Comparison of ENCODE assay signal across 13 cellular contexts in the genomic region with DNA sequence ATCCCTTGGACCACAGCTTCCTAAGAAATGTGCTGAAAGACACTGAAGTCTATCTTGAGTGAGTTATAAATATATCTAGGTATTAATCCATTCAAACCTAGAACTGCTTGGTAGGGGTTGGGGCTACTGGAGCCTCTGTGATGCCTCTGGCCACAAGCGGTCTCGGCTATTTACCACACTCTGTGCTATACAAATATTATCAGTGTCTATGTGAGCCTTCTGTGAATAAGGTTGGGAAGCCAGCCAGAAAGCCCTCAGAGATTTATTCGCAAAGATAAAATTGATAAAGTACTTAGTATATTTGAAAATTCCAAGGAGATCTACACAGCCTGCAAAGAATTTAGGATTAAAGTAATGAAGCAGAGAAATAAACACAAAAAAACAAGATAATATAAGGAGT.
DNase-seq lines count a peak whose midpoint lies in the region; ATAC-seq and TF ChIP-seq lines count a peak whose summit lies in the region.
"Had no signal": no experiment of that assay in that cellular context is flagged by ENCODE, and none has a peak within 500 bp of the region (broad histone marks: within the 10 kb centered on the region; RNA-seq: fewer than 3 reads in every experiment).

No MANE protein-coding gene starts in this region.

- no peaks in the 10 kb centered on the region for H4K20me1 ChIP-seq in MM.1S (ENCODE audit: insufficient read depth, low read length)

- H3K27me3 ChIP-seq in MM.1S (replicated peaks; ENCODE audit: insufficient read depth, low read length): no peaks in the 10 kb centered on the region

- H3K9ac ChIP-seq in MM.1S (ENCODE audit: low read length): no peak overlapping the region

- DNase-seq in NCI-H748 (lab: John Stamatoyannopoulos, UW; ENCODE audit: unreplicated experiment) (peak; percentile 51), NCI-H748 treated with DMSO at 0.1 percent for 48 hours (lab: John Stamatoyannopoulos, UW) (no peak), NCI-H774 (lab: John Stamatoyannopoulos, UW) (peak; percentile 19), amniotic epithelial cell (ENCODE audit: low read depth) (peak; percentile 75), MM.1S (no peak), T1000 (lab: John Stamatoyannopoulos, UW) (no peak)
- no peak for DNase-seq in activated T-cell treated with anti-CD3 and anti-CD28 coated beads, Interleukin-2, amount 50 U/mL, for 1 hour
- DNase-seq: CD4-positive, alpha-beta memory T cell; DND-41; GDM1 had no signal

- H3K27ac ChIP-seq in MM.1S (ENCODE audit: low read length): no peak overlapping the region
- H3K27ac ChIP-seq: C4-2B, HL-60 had no signal

- H3K36me3 ChIP-seq in MM.1S (replicated peaks; ENCODE audit: insufficient read depth, low read length): no peaks in the 10 kb centered on the region

- ATAC-seq in GM19324 (IDR thresholded peaks at IDR 0.05; ENCODE audit: low FRiP score, unreplicated experiment): no peak

- no peaks in the 10 kb centered on the region for H3K4me1 ChIP-seq in MM.1S (ENCODE audit: low read length)

- no peak for TF ChIP-seq CTCF in MM.1S (IDR thresholded peaks at IDR 0.05; ENCODE audit: low read length)

- no peak overlapping the region for H3K4me3 ChIP-seq in MM.1S (ENCODE audit: low read length)

- H3K4me2 ChIP-seq in MM.1S (ENCODE audit: low read depth, low read length): no peak overlapping the region

- no peaks in the 10 kb centered on the region for H3K9me2 ChIP-seq in MM.1S (replicated peaks; ENCODE audit: insufficient read depth, low read length)

- H3K9me3 ChIP-seq in MM.1S (replicated peaks; ENCODE audit: insufficient read depth, low read length): no peaks in the 10 kb centered on the region

- H3K79me2 ChIP-seq in MM.1S (ENCODE audit: low read length): no peaks in the 10 kb centered on the region

- H2AFZ ChIP-seq in MM.1S (ENCODE audit: low read length): no peak overlapping the region

- H3F3A ChIP-seq in MM.1S (ENCODE audit: insufficient read depth, low read length): no peaks in the 10 kb centered on the region

Comparison
In these comparisons a context has a peak if more than half of its experiments do, and no peak if none do; other contexts are left out.
1. DNase-seq: peak in NCI-H748 (single experiment), NCI-H774 (single experiment) and amniotic epithelial cell (single experiment); none in NCI-H748 treated with DMSO at 0.1 percent for 48 hours (single experiment), MM.1S (single experiment), T1000 (single experiment) and activated T-cell treated with anti-CD3 and anti-CD28 coated beads, Interleukin-2, amount 50 U/mL, for 1 hour (single experiment).